ENCODE assay signal across 1 cellular context in the genomic region with DNA sequence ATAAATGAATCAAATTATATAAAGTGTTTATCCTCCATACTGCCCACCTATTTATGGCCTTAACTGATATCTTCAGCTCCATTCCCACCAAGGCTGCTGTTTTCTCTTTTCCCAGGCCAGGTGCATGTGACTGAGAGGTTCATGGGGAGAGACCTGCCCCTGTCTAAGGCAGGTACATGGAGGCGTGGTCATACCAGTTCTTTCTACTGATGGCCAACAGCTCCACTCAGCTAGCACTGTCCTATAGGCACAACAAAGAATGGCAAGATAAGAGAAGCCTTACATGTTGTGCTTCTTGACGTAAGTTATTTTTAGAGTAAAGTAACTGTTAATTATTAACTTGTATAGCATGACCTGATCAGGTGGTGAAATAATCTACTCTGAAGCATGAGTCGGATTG.
TF ChIP-seq lines count a peak whose summit lies in the region.

No MANE protein-coding gene starts in this region.

TF ChIP-seq in HepG2, 621 proteins besides CTCF, POLR2A, EP300 and RAD21:
- TF ChIP-seq HNF1A (IDR thresholded peaks at IDR 0.05; ENCODE audit: low read depth) (0 out of 2 replicates have a peak, but pooled peaks have one; percentile 15), HNF1A (CRISPR knock-in tag; IDR thresholded peaks at IDR 0.05; ENCODE audit: borderline replicate concordance) (no peak), NKX3-1 (CRISPR knock-in tag; IDR thresholded peaks at IDR 0.05) (no peak)
